31 cellular contexts compared by ENCODE assay signal in genomic region chr4:83371936-83372335, GRCh38.
"Had no signal": no experiment of that assay in that cellular context is flagged by ENCODE, and none has a peak within 500 bp of the region (broad histone marks: within the 10 kb centered on the region; RNA-seq: fewer than 3 reads in every experiment).

No MANE protein-coding gene starts in this region.

- H3K4me3 ChIP-seq: ascending aorta, coronary artery, dorsolateral prefrontal cortex, esophagus muscularis mucosa, gastroesophageal sphincter had no signal

- DNase-seq: activated B cell treated with CpG ODN at 0.5 μM for 24 hours; activated CD4-positive, alpha-beta memory T cell treated with anti-CD3 and anti-CD28 coated beads for 36 hours; activated CD4-positive, alpha-beta T cell treated with anti-CD3 and anti-CD28 coated beads for 36 hours; activated CD4-positive, alpha-beta T cell treated with anti-CD3 and anti-CD28 coated beads, Interleukin-2, amount 10 ng/mL, durations not matched to agents 24 days and 14 days; activated CD4-positive, CD25-positive, alpha-beta regulatory T cell treated with anti-CD3 and anti-CD28 coated beads, Interleukin-2, amount 50 U/mL, for 72 hours; activated CD8-positive, alpha-beta memory T cell treated with anti-CD3 and anti-CD28 coated beads, Interleukin-2, amount 10 ng/mL, durations not matched to agents 7 days and 5 days; activated CD8-positive, alpha-beta memory T cell treated with anti-CD3 and anti-CD28 coated beads, Interleukin-2, amount 50 U/mL, for 4 hours; activated CD8-positive, alpha-beta T cell treated with anti-CD3 and anti-CD28 coated beads, Interleukin-2, amount 10 ng/mL, durations not matched to agents 7 days and 5 days; activated gamma-delta T cell; activated naive CD4-positive, alpha-beta T cell; activated naive CD4-positive, alpha-beta T cell treated with anti-CD3 and anti-CD28 coated beads, Interleukin-2, amount 10 ng/mL, durations not matched to agents 7 days and 5 days; activated naive CD8-positive, alpha-beta T cell treated with anti-CD3 and anti-CD28 coated beads, Interleukin-2, amount 10 ng/mL, durations not matched to agents 7 days and 5 days; activated T-cell treated with anti-CD3 and anti-CD28 coated beads, Interleukin-2, amount 50 U/mL, for 1 hour; activated T-cell treated with anti-CD3 and anti-CD28 coated beads, Interleukin-2, amount 50 U/mL, for 48 hours; brain microvascular endothelial cell; dorsolateral prefrontal cortex; effector memory CD4-positive, alpha-beta T cell; endodermal cell; erythroblast; foreskin keratinocyte; head of caudate nucleus; T-helper 1 cell; T-helper 17 cell; T1000; WERI-Rb-1 had no signal

- H3K36me3 ChIP-seq: ascending aorta, brain microvascular endothelial cell, esophagus muscularis mucosa, gastroesophageal sphincter, WERI-Rb-1 had no signal

- H3K27ac ChIP-seq: ascending aorta, brain microvascular endothelial cell, coronary artery, dorsolateral prefrontal cortex, esophagus muscularis mucosa, foreskin keratinocyte, gastroesophageal sphincter, WERI-Rb-1 had no signal

- H3K4me1 ChIP-seq: ascending aorta, esophagus muscularis mucosa, foreskin keratinocyte, gastroesophageal sphincter had no signal

- ATAC-seq: activated CD4-positive, alpha-beta T cell treated with anti-CD3 and anti-CD28 coated beads for 36 hours; activated CD8-positive, alpha-beta memory T cell treated with anti-CD3 and anti-CD28 coated beads, Interleukin-2, amount 10 ng/mL, durations not matched to agents 7 days and 5 days; activated CD8-positive, alpha-beta T cell treated with anti-CD3 and anti-CD28 coated beads, Interleukin-2, amount 10 ng/mL, durations not matched to agents 7 days and 5 days; activated naive CD4-positive, alpha-beta T cell treated with anti-CD3 and anti-CD28 coated beads, Interleukin-2, amount 50 U/mL, for 72 hours; foreskin keratinocyte; gastroesophageal sphincter; T-helper 17 cell had no signal

- H3K9me3 ChIP-seq: ascending aorta, esophagus muscularis mucosa, gastroesophageal sphincter had no signal

- FAIRE-seq: bronchial epithelial cell had no signal

- H3K27me3 ChIP-seq: ascending aorta, brain microvascular endothelial cell, dorsolateral prefrontal cortex, esophagus muscularis mucosa, foreskin keratinocyte, gastroesophageal sphincter had no signal
